2 cellular contexts compared by ENCODE assay signal in the genomic region with DNA sequence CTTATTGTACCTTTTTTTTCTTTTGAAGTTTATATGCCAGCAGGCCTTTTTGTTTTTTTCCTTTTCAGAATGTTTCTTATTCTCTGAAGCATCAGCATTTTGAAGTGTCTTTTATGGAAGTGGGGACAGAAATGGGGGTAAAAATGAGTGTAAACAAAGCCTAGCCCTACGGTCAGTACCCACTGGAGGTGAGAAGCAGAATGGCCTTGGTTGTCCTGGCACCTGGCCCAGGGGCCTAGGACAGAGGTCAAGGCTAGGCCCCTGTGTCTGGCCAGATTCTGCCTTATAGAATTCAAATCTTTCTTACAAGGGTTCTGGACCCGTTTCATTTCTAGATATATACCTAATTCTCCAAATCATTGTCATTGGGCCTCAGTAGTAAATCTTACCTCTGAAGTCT.
TF ChIP-seq lines count a peak whose summit lies in the region.

No MANE protein-coding gene starts in this region.

TF ChIP-seq in HEK293, 187 proteins besides CTCF, POLR2A, EP300 and RAD21:
- TF ChIP-seq ZNF335 (tag by site-specific recombination; conservative IDR thresholded peaks at IDR 0.05) (peak; percentile 30; the same call in 1 of the 2 replicates), ZNF404 (tag by site-specific recombination; IDR thresholded peaks at IDR 0.05) (no peak), ZSCAN16 (tag by site-specific recombination; IDR thresholded peaks at IDR 0.05) (no peak), ZNF366 (tag by site-specific recombination; conservative IDR thresholded peaks at IDR 0.05) (no peak), ZNF514 (tag by site-specific recombination; IDR thresholded peaks at IDR 0.05) (no peak)
- TF ChIP-seq, protein P1, sequence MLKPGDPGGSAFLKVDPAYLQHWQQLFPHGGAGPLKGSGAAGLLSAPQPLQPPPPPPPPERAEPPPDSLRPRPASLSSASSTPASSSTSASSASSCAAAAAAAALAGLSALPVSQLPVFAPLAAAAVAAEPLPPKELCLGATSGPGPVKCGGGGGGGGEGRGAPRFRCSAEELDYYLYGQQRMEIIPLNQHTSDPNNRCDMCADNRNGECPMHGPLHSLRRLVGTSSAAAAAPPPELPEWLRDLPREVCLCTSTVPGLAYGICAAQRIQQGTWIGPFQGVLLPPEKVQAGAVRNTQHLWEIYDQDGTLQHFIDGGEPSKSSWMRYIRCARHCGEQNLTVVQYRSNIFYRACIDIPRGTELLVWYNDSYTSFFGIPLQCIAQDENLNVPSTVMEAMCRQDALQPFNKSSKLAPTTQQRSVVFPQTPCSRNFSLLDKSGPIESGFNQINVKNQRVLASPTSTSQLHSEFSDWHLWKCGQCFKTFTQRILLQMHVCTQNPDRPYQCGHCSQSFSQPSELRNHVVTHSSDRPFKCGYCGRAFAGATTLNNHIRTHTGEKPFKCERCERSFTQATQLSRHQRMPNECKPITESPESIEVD (tag by site-specific recombination; IDR thresholded peaks at IDR 0.05): no peak

TF ChIP-seq in HepG2, 621 proteins besides CTCF, POLR2A, EP300 and RAD21 (continues in another document):
- TF ChIP-seq ZSCAN22 (CRISPR knock-in tag; IDR thresholded peaks at IDR 0.05) (no peak), RELA (CRISPR knock-in tag; IDR thresholded peaks at IDR 0.05) (no peak), ZNF136 (CRISPR knock-in tag; IDR thresholded peaks at IDR 0.05; ENCODE audit: low read depth) (no peak), NFE2 (CRISPR knock-in tag; IDR thresholded peaks at IDR 0.05) (no peak), GATA4 (IDR thresholded peaks at IDR 0.05; ENCODE audit: borderline replicate concordance, low read depth) (no peak), FOXA1 (IDR thresholded peaks at IDR 0.05) (no peak), FOXA1 (CRISPR knock-in tag; IDR thresholded peaks at IDR 0.05) (peak; percentile 31; the same call in 1 of the 2 replicates), CBX5 (CRISPR knock-in tag; IDR thresholded peaks at IDR 0.05; ENCODE audit: borderline replicate concordance) (no peak), GATAD2A (CRISPR knock-in tag; IDR thresholded peaks at IDR 0.05) (peak; percentile 31; the same call in 1 of the 2 replicates), HMG20B (CRISPR knock-in tag; conservative IDR thresholded peaks at IDR 0.05) (no peak), NR3C1 (CRISPR knock-in tag; IDR thresholded peaks at IDR 0.05) (no peak), REPIN1 (CRISPR knock-in tag; IDR thresholded peaks at IDR 0.05; ENCODE audit: borderline replicate concordance, low read depth) (no peak), ZNF337 (CRISPR knock-in tag; IDR thresholded peaks at IDR 0.05; ENCODE audit: borderline replicate concordance, low read depth) (no peak), ZNF274 (CRISPR knock-in tag; IDR thresholded peaks at IDR 0.05) (no peak), SALL1 (CRISPR knock-in tag; IDR thresholded peaks at IDR 0.05) (peak; percentile 52; the same call in 1 of the 2 replicates), NR2F1 (CRISPR knock-in tag; IDR thresholded peaks at IDR 0.05) (peak; percentile 21 to 39; a peak in 1 of 4 replicates), ZNF577 (CRISPR knock-in tag; IDR thresholded peaks at IDR 0.05; ENCODE audit: borderline replicate concordance, low read depth) (no peak), SSRP1 (CRISPR knock-in tag; IDR thresholded peaks at IDR 0.05) (no peak), SP140L (CRISPR knock-in tag; IDR thresholded peaks at IDR 0.05; ENCODE audit: borderline replicate concordance) (no peak), KDM3A (CRISPR knock-in tag; IDR thresholded peaks at IDR 0.05; ENCODE audit: low read depth) (no peak), ARNT (IDR thresholded peaks at IDR 0.05) (no peak), ZNF224 (CRISPR knock-in tag; IDR thresholded peaks at IDR 0.05) (no peak), ZNF570 (CRISPR knock-in tag; IDR thresholded peaks at IDR 0.05; ENCODE audit: borderline replicate concordance) (no peak), ZNF569 (CRISPR knock-in tag; IDR thresholded peaks at IDR 0.05; ENCODE audit: borderline replicate concordance) (no peak), CCAR2 (optimal IDR thresholded peaks at IDR 0.05; ENCODE audit: low read depth, low read length) (no peak), ZSCAN30 (CRISPR knock-in tag; IDR thresholded peaks at IDR 0.05) (no peak), EHMT2 (IDR thresholded peaks at IDR 0.05; ENCODE audit: borderline replicate concordance, low read depth, low read length) (no peak)
- TF ChIP-seq, protein P2, sequence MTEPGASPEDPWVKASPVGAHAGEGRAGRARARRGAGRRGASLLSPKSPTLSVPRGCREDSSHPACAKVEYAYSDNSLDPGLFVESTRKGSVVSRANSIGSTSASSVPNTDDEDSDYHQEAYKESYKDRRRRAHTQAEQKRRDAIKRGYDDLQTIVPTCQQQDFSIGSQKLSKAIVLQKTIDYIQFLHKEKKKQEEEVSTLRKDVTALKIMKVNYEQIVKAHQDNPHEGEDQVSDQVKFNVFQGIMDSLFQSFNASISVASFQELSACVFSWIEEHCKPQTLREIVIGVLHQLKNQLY (CRISPR knock-in tag; IDR thresholded peaks at IDR 0.05): no peak
- TF ChIP-seq, protein P3, sequence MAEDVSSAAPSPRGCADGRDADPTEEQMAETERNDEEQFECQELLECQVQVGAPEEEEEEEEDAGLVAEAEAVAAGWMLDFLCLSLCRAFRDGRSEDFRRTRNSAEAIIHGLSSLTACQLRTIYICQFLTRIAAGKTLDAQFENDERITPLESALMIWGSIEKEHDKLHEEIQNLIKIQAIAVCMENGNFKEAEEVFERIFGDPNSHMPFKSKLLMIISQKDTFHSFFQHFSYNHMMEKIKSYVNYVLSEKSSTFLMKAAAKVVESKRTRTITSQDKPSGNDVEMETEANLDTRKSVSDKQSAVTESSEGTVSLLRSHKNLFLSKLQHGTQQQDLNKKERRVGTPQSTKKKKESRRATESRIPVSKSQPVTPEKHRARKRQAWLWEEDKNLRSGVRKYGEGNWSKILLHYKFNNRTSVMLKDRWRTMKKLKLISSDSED (CRISPR knock-in tag; IDR thresholded peaks at IDR 0.05): no peak
- TF ChIP-seq, protein P4, sequence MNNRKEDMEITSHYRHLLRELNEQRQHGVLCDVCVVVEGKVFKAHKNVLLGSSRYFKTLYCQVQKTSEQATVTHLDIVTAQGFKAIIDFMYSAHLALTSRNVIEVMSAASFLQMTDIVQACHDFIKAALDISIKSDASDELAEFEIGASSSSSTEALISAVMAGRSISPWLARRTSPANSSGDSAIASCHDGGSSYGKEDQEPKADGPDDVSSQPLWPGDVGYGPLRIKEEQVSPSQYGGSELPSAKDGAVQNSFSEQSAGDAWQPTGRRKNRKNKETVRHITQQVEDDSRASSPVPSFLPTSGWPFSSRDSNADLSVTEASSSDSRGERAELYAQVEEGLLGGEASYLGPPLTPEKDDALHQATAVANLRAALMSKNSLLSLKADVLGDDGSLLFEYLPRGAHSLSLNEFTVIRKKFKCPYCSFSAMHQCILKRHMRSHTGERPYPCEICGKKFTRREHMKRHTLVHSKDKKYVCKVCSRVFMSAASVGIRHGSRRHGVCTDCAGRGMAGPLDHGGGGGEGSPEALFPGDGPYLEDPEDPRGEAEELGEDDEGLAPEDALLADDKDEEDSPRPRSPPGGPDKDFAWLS (CRISPR knock-in tag; IDR thresholded peaks at IDR 0.05; ENCODE audit: borderline replicate concordance): no peak
- TF ChIP-seq, protein P5, sequence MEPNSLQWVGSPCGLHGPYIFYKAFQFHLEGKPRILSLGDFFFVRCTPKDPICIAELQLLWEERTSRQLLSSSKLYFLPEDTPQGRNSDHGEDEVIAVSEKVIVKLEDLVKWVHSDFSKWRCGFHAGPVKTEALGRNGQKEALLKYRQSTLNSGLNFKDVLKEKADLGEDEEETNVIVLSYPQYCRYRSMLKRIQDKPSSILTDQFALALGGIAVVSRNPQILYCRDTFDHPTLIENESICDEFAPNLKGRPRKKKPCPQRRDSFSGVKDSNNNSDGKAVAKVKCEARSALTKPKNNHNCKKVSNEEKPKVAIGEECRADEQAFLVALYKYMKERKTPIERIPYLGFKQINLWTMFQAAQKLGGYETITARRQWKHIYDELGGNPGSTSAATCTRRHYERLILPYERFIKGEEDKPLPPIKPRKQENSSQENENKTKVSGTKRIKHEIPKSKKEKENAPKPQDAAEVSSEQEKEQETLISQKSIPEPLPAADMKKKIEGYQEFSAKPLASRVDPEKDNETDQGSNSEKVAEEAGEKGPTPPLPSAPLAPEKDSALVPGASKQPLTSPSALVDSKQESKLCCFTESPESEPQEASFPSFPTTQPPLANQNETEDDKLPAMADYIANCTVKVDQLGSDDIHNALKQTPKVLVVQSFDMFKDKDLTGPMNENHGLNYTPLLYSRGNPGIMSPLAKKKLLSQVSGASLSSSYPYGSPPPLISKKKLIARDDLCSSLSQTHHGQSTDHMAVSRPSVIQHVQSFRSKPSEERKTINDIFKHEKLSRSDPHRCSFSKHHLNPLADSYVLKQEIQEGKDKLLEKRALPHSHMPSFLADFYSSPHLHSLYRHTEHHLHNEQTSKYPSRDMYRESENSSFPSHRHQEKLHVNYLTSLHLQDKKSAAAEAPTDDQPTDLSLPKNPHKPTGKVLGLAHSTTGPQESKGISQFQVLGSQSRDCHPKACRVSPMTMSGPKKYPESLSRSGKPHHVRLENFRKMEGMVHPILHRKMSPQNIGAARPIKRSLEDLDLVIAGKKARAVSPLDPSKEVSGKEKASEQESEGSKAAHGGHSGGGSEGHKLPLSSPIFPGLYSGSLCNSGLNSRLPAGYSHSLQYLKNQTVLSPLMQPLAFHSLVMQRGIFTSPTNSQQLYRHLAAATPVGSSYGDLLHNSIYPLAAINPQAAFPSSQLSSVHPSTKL (CRISPR knock-in tag; IDR thresholded peaks at IDR 0.05): peak; percentile 54
- TF ChIP-seq, protein P6, sequence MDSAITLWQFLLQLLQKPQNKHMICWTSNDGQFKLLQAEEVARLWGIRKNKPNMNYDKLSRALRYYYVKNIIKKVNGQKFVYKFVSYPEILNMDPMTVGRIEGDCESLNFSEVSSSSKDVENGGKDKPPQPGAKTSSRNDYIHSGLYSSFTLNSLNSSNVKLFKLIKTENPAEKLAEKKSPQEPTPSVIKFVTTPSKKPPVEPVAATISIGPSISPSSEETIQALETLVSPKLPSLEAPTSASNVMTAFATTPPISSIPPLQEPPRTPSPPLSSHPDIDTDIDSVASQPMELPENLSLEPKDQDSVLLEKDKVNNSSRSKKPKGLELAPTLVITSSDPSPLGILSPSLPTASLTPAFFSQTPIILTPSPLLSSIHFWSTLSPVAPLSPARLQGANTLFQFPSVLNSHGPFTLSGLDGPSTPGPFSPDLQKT (CRISPR knock-in tag; IDR thresholded peaks at IDR 0.05; ENCODE audit: borderline replicate concordance): no peak
- TF ChIP-seq, protein P7, sequence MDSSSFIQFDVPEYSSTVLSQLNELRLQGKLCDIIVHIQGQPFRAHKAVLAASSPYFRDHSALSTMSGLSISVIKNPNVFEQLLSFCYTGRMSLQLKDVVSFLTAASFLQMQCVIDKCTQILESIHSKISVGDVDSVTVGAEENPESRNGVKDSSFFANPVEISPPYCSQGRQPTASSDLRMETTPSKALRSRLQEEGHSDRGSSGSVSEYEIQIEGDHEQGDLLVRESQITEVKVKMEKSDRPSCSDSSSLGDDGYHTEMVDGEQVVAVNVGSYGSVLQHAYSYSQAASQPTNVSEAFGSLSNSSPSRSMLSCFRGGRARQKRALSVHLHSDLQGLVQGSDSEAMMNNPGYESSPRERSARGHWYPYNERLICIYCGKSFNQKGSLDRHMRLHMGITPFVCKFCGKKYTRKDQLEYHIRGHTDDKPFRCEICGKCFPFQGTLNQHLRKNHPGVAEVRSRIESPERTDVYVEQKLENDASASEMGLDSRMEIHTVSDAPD (CRISPR knock-in tag; IDR thresholded peaks at IDR 0.05): no peak
- TF ChIP-seq, protein P8, sequence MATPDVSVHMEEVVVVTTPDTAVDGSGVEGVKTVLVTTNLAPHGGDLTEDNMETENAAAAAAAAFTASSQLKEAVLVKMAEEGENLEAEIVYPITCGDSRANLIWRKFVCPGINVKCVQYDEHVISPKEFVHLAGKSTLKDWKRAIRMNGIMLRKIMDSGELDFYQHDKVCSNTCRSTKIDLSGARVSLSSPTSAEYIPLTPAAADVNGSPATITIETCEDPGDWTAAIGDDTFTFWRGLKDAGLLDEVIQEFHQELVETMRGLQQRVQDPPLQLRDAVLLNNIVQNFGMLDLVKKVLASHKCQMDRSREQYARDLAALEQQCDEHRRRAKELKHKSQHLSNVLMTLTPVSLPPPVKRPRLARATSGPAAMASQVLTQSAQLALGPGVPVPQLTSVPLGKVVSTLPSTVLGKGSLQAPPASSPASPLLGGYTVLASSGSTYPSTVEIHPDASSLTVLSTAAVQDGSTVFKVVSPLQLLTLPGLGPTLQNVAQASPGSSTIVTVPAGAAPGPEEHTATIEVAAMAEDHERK (CRISPR knock-in tag; IDR thresholded peaks at IDR 0.05; ENCODE audit: low read depth): no peak
- TF ChIP-seq, protein P9, sequence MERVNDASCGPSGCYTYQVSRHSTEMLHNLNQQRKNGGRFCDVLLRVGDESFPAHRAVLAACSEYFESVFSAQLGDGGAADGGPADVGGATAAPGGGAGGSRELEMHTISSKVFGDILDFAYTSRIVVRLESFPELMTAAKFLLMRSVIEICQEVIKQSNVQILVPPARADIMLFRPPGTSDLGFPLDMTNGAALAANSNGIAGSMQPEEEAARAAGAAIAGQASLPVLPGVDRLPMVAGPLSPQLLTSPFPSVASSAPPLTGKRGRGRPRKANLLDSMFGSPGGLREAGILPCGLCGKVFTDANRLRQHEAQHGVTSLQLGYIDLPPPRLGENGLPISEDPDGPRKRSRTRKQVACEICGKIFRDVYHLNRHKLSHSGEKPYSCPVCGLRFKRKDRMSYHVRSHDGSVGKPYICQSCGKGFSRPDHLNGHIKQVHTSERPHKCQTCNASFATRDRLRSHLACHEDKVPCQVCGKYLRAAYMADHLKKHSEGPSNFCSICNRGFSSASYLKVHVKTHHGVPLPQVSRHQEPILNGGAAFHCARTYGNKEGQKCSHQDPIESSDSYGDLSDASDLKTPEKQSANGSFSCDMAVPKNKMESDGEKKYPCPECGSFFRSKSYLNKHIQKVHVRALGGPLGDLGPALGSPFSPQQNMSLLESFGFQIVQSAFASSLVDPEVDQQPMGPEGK (CRISPR knock-in tag; IDR thresholded peaks at IDR 0.05): peak; percentile 26; the same call in 1 of the 2 replicates
